Comparison of ENCODE assay signal across 1 cellular context in genomic region chr3:30606301-30607031, GRCh38.
TF ChIP-seq lines count a peak whose summit lies in the region.

TGFBR2 (plus strand) TSS chr3:30606601; CDS start chr3:30606884, 283 bp downstream.

TF ChIP-seq in GM12878, 131 proteins besides CTCF, POLR2A, EP300 and RAD21 (continued from another document):
- TF ChIP-seq ZNF687 (IDR thresholded peaks at IDR 0.05) (0 out of 2 replicates have a peak, but pooled peaks have one; percentile 47), PKNOX1 (IDR thresholded peaks at IDR 0.05) (peak; percentile 92), ZSCAN29 (IDR thresholded peaks at IDR 0.05) (no peak), EZH2 (IDR thresholded peaks at IDR 0.05; ENCODE audit: borderline replicate concordance, control insufficient read depth, low read depth, low read length) (0 out of 2 replicates have a peak, but pooled peaks have one; percentile 67), BHLHE40 (IDR thresholded peaks at IDR 0.05; ENCODE audit: borderline replicate concordance in 1 of 2, low read depth in 2 of 2, low read length in 1 of 2) (peak in 1 of 2 experiments; percentile 71; a peak in 2 of 4 replicates), FOXM1 (IDR thresholded peaks at IDR 0.05; ENCODE audit: low read depth, low read length) (no peak)
